In the genomic region with DNA sequence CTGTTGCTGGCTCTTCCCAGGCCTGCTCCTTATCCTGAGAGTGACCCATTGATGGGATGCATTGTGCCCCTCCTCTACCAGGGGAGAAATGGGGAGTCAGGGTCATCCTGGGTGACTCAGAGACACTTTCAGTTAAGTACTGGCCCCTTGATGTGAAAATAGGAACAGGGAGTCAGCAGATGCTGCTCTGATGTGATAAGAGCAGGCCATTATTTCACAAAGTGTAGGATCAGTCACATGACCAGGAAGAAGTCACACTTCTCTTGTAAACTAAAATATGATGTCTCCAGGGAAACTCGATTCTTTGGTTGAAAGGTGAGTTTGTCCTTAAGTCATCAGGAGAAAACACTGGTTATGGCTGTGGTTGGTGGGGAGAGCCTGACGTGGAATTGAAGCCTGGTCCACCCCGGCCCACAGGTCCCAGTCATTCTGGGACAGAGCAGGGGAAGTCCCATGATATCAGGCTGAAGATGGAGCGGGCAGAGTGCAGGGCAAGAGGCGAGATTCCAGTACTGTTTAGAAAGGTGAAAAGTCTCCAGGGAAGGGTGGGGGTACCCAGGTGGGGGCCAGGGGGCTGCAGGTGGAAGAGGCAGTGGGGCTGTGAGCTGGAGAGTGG, we compare ENCODE assay signal across 1 cellular context.
A peak's percentile ranks its signal among the peaks of the same experiment; 100 is the strongest.
TF ChIP-seq lines count a peak whose summit lies in the region.

No MANE protein-coding gene starts in this region.

TF ChIP-seq in K562, 482 proteins besides CTCF, POLR2A, EP300 and RAD21 (continued from another document and continues in another):
- TF ChIP-seq, protein P1, sequence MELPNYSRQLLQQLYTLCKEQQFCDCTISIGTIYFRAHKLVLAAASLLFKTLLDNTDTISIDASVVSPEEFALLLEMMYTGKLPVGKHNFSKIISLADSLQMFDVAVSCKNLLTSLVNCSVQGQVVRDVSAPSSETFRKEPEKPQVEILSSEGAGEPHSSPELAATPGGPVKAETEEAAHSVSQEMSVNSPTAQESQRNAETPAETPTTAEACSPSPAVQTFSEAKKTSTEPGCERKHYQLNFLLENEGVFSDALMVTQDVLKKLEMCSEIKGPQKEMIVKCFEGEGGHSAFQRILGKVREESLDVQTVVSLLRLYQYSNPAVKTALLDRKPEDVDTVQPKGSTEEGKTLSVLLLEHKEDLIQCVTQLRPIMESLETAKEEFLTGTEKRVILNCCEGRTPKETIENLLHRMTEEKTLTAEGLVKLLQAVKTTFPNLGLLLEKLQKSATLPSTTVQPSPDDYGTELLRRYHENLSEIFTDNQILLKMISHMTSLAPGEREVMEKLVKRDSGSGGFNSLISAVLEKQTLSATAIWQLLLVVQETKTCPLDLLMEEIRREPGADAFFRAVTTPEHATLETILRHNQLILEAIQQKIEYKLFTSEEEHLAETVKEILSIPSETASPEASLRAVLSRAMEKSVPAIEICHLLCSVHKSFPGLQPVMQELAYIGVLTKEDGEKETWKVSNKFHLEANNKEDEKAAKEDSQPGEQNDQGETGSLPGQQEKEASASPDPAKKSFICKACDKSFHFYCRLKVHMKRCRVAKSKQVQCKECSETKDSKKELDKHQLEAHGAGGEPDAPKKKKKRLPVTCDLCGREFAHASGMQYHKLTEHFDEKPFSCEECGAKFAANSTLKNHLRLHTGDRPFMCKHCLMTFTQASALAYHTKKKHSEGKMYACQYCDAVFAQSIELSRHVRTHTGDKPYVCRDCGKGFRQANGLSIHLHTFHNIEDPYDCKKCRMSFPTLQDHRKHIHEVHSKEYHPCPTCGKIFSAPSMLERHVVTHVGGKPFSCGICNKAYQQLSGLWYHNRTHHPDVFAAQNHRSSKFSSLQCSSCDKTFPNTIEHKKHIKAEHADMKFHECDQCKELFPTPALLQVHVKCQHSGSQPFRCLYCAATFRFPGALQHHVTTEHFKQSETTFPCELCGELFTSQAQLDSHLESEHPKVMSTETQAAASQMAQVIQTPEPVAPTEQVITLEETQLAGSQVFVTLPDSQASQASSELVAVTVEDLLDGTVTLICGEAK (IDR thresholded peaks at IDR 0.05) = no peak
- TF ChIP-seq, protein P1 (CRISPR knock-in tag; IDR thresholded peaks at IDR 0.05) = no peak
- TF ChIP-seq ETV1 (tag; conservative IDR thresholded peaks at IDR 0.05; ENCODE audit: low read depth) (no peak), SLC30A9 (CRISPR knock-in tag; IDR thresholded peaks at IDR 0.05) (no peak), MTA1 (IDR thresholded peaks at IDR 0.05; ENCODE audit: borderline replicate concordance) (no peak), ZNF217 (CRISPR knock-in tag; IDR thresholded peaks at IDR 0.05) (no peak), CBX1 (IDR thresholded peaks at IDR 0.05; ENCODE audit: low read depth) (no peak), CTBP1 (IDR thresholded peaks at IDR 0.05; ENCODE audit: borderline replicate concordance) (peak; percentile 32; the same call in 1 of the 2 replicates), POU5F1 (IDR thresholded peaks at IDR 0.05; ENCODE audit: borderline replicate concordance, low read depth, low read length, partially characterized antibody) (no peak), ZKSCAN1 (IDR thresholded peaks at IDR 0.05; ENCODE audit: low read depth, low read length) (no peak), ETV6 (IDR thresholded peaks at IDR 0.05; ENCODE audit: borderline replicate concordance in 1 of 2, low read depth in 2 of 2, low read length in 1 of 2) (no peak), ETV6 (CRISPR knock-in tag; IDR thresholded peaks at IDR 0.05; ENCODE audit: borderline replicate concordance) (no peak), EHMT2 (IDR thresholded peaks at IDR 0.05) (no peak), MBD2 (IDR thresholded peaks at IDR 0.05; ENCODE audit: borderline replicate concordance, low read depth) (no peak), MEF2D (tag; conservative IDR thresholded peaks at IDR 0.05; ENCODE audit: low read depth) (no peak), ZNF224 (CRISPR knock-in tag; IDR thresholded peaks at IDR 0.05) (no peak), RAD51 (IDR thresholded peaks at IDR 0.05; ENCODE audit: borderline replicate concordance, low read depth) (peak; percentile 60; the same call in 1 of the 2 replicates), NEUROD1 (IDR thresholded peaks at IDR 0.05; ENCODE audit: borderline replicate concordance, low read depth, low read length, partially characterized antibody) (no peak), SP2 (IDR thresholded peaks at IDR 0.05; ENCODE audit: extremely low read depth, low read depth, low read length, poor library complexity, severe bottlenecking) (no peak), TBP (optimal IDR thresholded peaks at IDR 0.05; ENCODE audit: low read depth, low read length) (no peak), BACH1 (tag; IDR thresholded peaks at IDR 0.05) (no peak), TSC22D4 (tag; IDR thresholded peaks at IDR 0.05) (no peak), ARNT (IDR thresholded peaks at IDR 0.05) (no peak), ZNF175 (CRISPR knock-in tag; IDR thresholded peaks at IDR 0.05; ENCODE audit: low read depth) (no peak), FIP1L1 (IDR thresholded peaks at IDR 0.05; ENCODE audit: low read depth, low read length, poor library complexity, severe bottlenecking) (no peak), HMGN3 (IDR thresholded peaks at IDR 0.05; ENCODE audit: borderline replicate concordance, extremely low read depth, insufficient read length, low read depth, low read length) (no peak), IRF2 (CRISPR knock-in tag; IDR thresholded peaks at IDR 0.05) (no peak), RBM22 (IDR thresholded peaks at IDR 0.05; ENCODE audit: low read depth, low read length, poor library complexity, severe bottlenecking) (no peak), ZNF253 (CRISPR knock-in tag; conservative IDR thresholded peaks at IDR 0.05) (no peak)
- TF ChIP-seq, protein P2, sequence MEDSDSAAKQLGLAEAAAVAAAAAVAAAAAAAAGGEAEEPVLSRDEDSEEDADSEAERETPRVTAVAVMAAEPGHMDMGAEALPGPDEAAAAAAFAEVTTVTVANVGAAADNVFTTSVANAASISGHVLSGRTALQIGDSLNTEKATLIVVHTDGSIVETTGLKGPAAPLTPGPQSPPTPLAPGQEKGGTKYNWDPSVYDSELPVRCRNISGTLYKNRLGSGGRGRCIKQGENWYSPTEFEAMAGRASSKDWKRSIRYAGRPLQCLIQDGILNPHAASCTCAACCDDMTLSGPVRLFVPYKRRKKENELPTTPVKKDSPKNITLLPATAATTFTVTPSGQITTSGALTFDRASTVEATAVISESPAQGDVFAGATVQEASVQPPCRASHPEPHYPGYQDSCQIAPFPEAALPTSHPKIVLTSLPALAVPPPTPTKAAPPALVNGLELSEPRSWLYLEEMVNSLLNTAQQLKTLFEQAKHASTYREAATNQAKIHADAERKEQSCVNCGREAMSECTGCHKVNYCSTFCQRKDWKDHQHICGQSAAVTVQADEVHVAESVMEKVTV (CRISPR knock-in tag; IDR thresholded peaks at IDR 0.05) = no peak
- TF ChIP-seq, protein P3, sequence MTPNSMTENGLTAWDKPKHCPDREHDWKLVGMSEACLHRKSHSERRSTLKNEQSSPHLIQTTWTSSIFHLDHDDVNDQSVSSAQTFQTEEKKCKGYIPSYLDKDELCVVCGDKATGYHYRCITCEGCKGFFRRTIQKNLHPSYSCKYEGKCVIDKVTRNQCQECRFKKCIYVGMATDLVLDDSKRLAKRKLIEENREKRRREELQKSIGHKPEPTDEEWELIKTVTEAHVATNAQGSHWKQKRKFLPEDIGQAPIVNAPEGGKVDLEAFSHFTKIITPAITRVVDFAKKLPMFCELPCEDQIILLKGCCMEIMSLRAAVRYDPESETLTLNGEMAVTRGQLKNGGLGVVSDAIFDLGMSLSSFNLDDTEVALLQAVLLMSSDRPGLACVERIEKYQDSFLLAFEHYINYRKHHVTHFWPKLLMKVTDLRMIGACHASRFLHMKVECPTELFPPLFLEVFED (CRISPR knock-in tag; conservative IDR thresholded peaks at IDR 0.05) = no peak
- TF ChIP-seq, protein P4, sequence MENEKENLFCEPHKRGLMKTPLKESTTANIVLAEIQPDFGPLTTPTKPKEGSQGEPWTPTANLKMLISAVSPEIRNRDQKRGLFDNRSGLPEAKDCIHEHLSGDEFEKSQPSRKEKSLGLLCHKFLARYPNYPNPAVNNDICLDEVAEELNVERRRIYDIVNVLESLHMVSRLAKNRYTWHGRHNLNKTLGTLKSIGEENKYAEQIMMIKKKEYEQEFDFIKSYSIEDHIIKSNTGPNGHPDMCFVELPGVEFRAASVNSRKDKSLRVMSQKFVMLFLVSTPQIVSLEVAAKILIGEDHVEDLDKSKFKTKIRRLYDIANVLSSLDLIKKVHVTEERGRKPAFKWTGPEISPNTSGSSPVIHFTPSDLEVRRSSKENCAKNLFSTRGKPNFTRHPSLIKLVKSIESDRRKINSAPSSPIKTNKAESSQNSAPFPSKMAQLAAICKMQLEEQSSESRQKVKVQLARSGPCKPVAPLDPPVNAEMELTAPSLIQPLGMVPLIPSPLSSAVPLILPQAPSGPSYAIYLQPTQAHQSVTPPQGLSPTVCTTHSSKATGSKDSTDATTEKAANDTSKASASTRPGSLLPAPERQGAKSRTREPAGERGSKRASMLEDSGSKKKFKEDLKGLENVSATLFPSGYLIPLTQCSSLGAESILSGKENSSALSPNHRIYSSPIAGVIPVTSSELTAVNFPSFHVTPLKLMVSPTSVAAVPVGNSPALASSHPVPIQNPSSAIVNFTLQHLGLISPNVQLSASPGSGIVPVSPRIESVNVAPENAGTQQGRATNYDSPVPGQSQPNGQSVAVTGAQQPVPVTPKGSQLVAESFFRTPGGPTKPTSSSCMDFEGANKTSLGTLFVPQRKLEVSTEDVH (IDR thresholded peaks at IDR 0.05; ENCODE audit: low read depth, partially characterized antibody) = no peak
- TF ChIP-seq, protein P5, sequence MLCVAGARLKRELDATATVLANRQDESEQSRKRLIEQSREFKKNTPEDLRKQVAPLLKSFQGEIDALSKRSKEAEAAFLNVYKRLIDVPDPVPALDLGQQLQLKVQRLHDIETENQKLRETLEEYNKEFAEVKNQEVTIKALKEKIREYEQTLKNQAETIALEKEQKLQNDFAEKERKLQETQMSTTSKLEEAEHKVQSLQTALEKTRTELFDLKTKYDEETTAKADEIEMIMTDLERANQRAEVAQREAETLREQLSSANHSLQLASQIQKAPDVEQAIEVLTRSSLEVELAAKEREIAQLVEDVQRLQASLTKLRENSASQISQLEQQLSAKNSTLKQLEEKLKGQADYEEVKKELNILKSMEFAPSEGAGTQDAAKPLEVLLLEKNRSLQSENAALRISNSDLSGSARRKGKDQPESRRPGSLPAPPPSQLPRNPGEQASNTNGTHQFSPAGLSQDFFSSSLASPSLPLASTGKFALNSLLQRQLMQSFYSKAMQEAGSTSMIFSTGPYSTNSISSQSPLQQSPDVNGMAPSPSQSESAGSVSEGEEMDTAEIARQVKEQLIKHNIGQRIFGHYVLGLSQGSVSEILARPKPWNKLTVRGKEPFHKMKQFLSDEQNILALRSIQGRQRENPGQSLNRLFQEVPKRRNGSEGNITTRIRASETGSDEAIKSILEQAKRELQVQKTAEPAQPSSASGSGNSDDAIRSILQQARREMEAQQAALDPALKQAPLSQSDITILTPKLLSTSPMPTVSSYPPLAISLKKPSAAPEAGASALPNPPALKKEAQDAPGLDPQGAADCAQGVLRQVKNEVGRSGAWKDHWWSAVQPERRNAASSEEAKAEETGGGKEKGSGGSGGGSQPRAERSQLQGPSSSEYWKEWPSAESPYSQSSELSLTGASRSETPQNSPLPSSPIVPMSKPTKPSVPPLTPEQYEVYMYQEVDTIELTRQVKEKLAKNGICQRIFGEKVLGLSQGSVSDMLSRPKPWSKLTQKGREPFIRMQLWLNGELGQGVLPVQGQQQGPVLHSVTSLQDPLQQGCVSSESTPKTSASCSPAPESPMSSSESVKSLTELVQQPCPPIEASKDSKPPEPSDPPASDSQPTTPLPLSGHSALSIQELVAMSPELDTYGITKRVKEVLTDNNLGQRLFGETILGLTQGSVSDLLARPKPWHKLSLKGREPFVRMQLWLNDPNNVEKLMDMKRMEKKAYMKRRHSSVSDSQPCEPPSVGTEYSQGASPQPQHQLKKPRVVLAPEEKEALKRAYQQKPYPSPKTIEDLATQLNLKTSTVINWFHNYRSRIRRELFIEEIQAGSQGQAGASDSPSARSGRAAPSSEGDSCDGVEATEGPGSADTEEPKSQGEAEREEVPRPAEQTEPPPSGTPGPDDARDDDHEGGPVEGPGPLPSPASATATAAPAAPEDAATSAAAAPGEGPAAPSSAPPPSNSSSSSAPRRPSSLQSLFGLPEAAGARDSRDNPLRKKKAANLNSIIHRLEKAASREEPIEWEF (CRISPR knock-in tag; IDR thresholded peaks at IDR 0.05) = no peak
- TF ChIP-seq, protein P6, sequence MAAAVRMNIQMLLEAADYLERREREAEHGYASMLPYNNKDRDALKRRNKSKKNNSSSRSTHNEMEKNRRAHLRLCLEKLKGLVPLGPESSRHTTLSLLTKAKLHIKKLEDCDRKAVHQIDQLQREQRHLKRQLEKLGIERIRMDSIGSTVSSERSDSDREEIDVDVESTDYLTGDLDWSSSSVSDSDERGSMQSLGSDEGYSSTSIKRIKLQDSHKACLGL (CRISPR knock-in tag; IDR thresholded peaks at IDR 0.05; ENCODE audit: borderline replicate concordance, poor library complexity, severe bottlenecking) = no peak
